31 cellular contexts compared by ENCODE assay signal in the genomic region with DNA sequence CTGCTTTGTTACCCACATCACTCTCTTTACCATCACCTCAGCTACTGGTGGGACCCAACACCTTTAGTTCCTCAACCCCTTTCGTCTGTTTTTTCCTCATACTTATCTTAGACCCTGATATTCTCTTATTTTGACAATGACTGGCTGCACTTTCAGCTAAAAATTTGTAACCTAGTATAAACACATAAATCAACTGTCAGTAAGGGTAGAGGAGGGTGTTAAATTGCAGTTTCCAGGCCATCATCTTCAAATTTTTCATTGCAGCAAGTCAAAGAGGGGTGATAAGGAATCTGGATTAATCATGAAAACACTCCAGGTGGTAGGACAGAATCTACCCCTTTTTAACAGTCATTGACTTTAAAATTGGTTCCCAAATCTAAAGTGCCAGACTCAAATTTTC. TPM values are rescaled to one million over a fixed set of nuclear protein-coding genes. Genes with fewer than 3 reads are reported as not detected.
"Had no signal": no experiment of that assay in that cellular context is flagged by ENCODE, and none has a peak within 500 bp of the region (broad histone marks: within the 10 kb centered on the region; RNA-seq: fewer than 3 reads in every experiment).

No MANE protein-coding gene starts in this region.

- H3K9me3 ChIP-seq: ovary, psoas muscle, right lobe of liver, suprapubic skin, testis, tibial artery, transverse colon, upper lobe of right lung, uterus had no signal

- H3K9ac ChIP-seq: neural progenitor cell, parathyroid adenoma had no signal

- H3K27ac ChIP-seq: neural progenitor cell, ovary, parathyroid adenoma, psoas muscle, right lobe of liver, skin epidermis, spleen, suprapubic skin, testis, tibial artery, transverse colon, upper lobe of right lung, uterus had no signal

- H3K27ac Mint-ChIP-seq: naive thymus-derived CD8-positive, alpha-beta T cell; natural killer cell treated with Interleukin-12 subunit alpha and Interleukin-12 subunit beta and Interleukin-15 and Interleukin-18, amount 100 ng/mL, for 72 hours; neural progenitor cell; progenitor cell of endocrine pancreas; stimulated activated naive B cell treated with anti-CD40 and anti-IgM and Interleukin-4, amounts not matched to agents 10 μg/mL and 1 μg/mL and 100 μg/mL, for 72 hours; type B pancreatic cell had no signal

- ATAC-seq: naive thymus-derived CD8-positive, alpha-beta T cell; natural killer cell treated with Interleukin-12 subunit alpha and Interleukin-12 subunit beta and Interleukin-15 and Interleukin-18, amount 100 ng/mL, for 72 hours; psoas muscle; right cardiac atrium; right lobe of liver; stimulated activated naive B cell treated with anti-CD40 and anti-IgM and Interleukin-4, amounts not matched to agents 10 μg/mL and 1 μg/mL and 100 μg/mL, for 72 hours; stimulated activated naive CD8-positive, alpha-beta T cell treated with anti-CD3 and anti-CD28 coated beads, Interleukin-15, amount 100 ng/mL, for 72 hours; stimulated activated naive CD8-positive, alpha-beta T cell treated with anti-CD3 and anti-CD28 coated beads, Interleukin-15, Interleukin-2, amounts not matched to agents 100 U/mL and 50 U/mL, for 24 hours; upper lobe of right lung had no signal

- H3K27me3 Mint-ChIP-seq: naive thymus-derived CD8-positive, alpha-beta T cell; natural killer cell treated with Interleukin-12 subunit alpha and Interleukin-12 subunit beta and Interleukin-15 and Interleukin-18, amount 100 ng/mL, for 72 hours; progenitor cell of endocrine pancreas; stimulated activated naive CD8-positive, alpha-beta T cell treated with anti-CD3 and anti-CD28 coated beads, Interleukin-15, amount 100 ng/mL, for 72 hours; type B pancreatic cell had no signal

- H3K4me3 ChIP-seq: neural progenitor cell, ovary, psoas muscle, right lobe of liver, skin epidermis, smooth muscle cell, spleen, suprapubic skin, testis, tibial artery, transverse colon, upper lobe of right lung, uterus had no signal

- H3K4me1 ChIP-seq: neural progenitor cell, parathyroid adenoma, psoas muscle, right lobe of liver, spleen, suprapubic skin, testis, tibial artery, transverse colon, upper lobe of right lung, uterus had no signal

- H3K4me3 Mint-ChIP-seq: naive B cell; naive thymus-derived CD8-positive, alpha-beta T cell; natural killer cell treated with Interleukin-12 subunit alpha and Interleukin-12 subunit beta and Interleukin-15 and Interleukin-18, amount 100 ng/mL, for 72 hours; neural progenitor cell; stimulated activated naive B cell treated with anti-CD40 and anti-IgM and Interleukin-4, amounts not matched to agents 10 μg/mL and 1 μg/mL and 100 μg/mL, for 72 hours; stimulated activated naive CD8-positive, alpha-beta T cell treated with anti-CD3 and anti-CD28 coated beads, Interleukin-15, amount 100 ng/mL, for 72 hours; type B pancreatic cell had no signal

- H3K36me3 ChIP-seq: neural progenitor cell, ovary, right lobe of liver, spleen, suprapubic skin, tibial artery, transverse colon, upper lobe of right lung, uterus had no signal

- DNase-seq: naive B cell; naive thymus-derived CD8-positive, alpha-beta T cell; occipital lobe; ovary; posterior cingulate gyrus; psoas muscle; right cardiac atrium; right lobe of liver; spleen; stimulated activated CD4-positive, alpha-beta T cell treated with anti-CD3 and anti-CD28 coated beads, Interleukin-12 subunit alpha, Interleukin-12 subunit beta, amount 100 ng/mL, for 4 hours; stimulated activated CD4-positive, alpha-beta T cell treated with anti-CD3 and anti-CD28 coated beads, Interleukin-1b, Interleukin-23, amount 100 ng/mL, for 48 hours; stimulated activated CD4-positive, alpha-beta T cell treated with anti-CD3 and anti-CD28 coated beads, Interleukin-4, amount 100 ng/mL, for 1 hour; stimulated activated CD4-positive, alpha-beta T cell treated with anti-CD3 and anti-CD28 coated beads, Interleukin-4, amount 100 ng/mL, for 4 hours; stimulated activated CD8-positive, alpha-beta memory T cell treated with anti-CD3 and anti-CD28 coated beads, Interleukin-4, amount 100 ng/mL, for 48 hours; stimulated activated naive B cell treated with anti-CD40 and anti-IgM and Interleukin-4, amounts not matched to agents 10 μg/mL and 1 μg/mL and 100 μg/mL, for 72 hours; stimulated activated naive CD8-positive, alpha-beta T cell treated with anti-CD3 and anti-CD28 coated beads, Interleukin-15, amount 100 ng/mL, for 72 hours; stimulated activated naive CD8-positive, alpha-beta T cell treated with anti-CD3 and anti-CD28 coated beads, Interleukin-15, Interleukin-2, amounts not matched to agents 100 U/mL and 50 U/mL, for 24 hours; substantia nigra; testis; tibial artery; transverse colon; upper lobe of right lung; uterus had no signal

- H3K27me3 ChIP-seq: neural progenitor cell, ovary, right lobe of liver, spleen, suprapubic skin, testis, tibial artery, transverse colon, upper lobe of right lung, uterus had no signal

- H3K4me1 Mint-ChIP-seq: naive thymus-derived CD8-positive, alpha-beta T cell had no signal

- H3K36me3 Mint-ChIP-seq: naive thymus-derived CD8-positive, alpha-beta T cell; neural progenitor cell had no signal

RNA-seq across cellular contexts. Expression of a gene that starts 27.9 kb away (rescaled TPM):
- total RNA-seq: naive thymus-derived CD8-positive, alpha-beta T cell; natural killer cell treated with Interleukin-12 subunit alpha and Interleukin-12 subunit beta and Interleukin-15 and Interleukin-18, amount 100 ng/mL, for 72 hours had no signal
- polyA plus RNA-seq: naive thymus-derived CD8-positive, alpha-beta T cell had no signal
